Comparison of ENCODE assay signal across 25 cellular contexts in the genomic region with DNA sequence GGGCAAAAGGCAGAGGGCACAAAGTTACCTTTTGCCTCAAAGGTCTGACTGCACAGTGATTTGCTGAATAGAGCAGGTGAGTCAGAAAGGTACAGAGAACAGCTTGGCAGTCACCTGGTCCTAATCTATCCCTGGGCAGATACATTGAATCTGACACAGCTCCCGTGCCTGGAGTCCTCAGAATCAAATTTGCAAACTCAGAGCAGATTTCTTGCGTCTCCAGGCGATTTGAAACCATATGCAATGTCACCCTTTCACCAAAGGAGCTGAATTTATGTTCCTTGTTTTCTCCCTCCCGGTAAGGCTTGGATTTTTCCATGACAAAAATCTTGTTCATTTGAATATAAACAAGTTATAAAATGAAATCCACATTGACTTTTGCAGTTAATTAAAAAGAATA.
DNase-seq lines count a peak whose midpoint lies in the region; ATAC-seq, FAIRE-seq and TF ChIP-seq lines count a peak whose summit lies in the region.
"Had no signal": no experiment of that assay in that cellular context is flagged by ENCODE, and none has a peak within 500 bp of the region (broad histone marks: within the 10 kb centered on the region; RNA-seq: fewer than 3 reads in every experiment).

No MANE protein-coding gene starts in this region.

- intact Hi-C loops in left ventricle myocardium inferior (cut with micrococcal nuclease), result no loop called here
- intact Hi-C loops in cardiac septum (cut with DNase I), result loop anchor here (2.0 to 5.0 kb wide), 2 partner anchors 60 to 215 kb away; no protein-coding TSS in a partner anchor

- no peak overlapping the region for H3K4me3 ChIP-seq in left ventricle myocardium inferior
- no peak overlapping the region for H3K4me3 ChIP-seq in bronchial epithelial cell (ENCODE audit: low read depth, low read length)
- H3K4me3 ChIP-seq in trophoblast cell (ENCODE audit: low read depth, low read length), result no peak overlapping the region
- H3K4me3 ChIP-seq: A549; BLaER1 treated with 17β-estradiol and CSF1 and Interleukin-3, amounts not matched to agents 10 nM and 100 nM; GM12878 had no signal

- no peak for FAIRE-seq in bronchial epithelial cell (lab: Jason Lieb, UNC)
- FAIRE-seq: D721Med, GM12878, GM18507, H1 had no signal

- H3K18ac ChIP-seq in trophoblast cell (ENCODE audit: low read length), result no peak overlapping the region

- H3K14ac ChIP-seq in trophoblast cell (ENCODE audit: low read length), result peak overlapping the region; percentile 9

- H2BK120ac ChIP-seq in trophoblast cell (ENCODE audit: insufficient read depth, low read length, poor library complexity), result peak overlapping the region; percentile 86

- H3K4me2 ChIP-seq in trophoblast cell (ENCODE audit: low read length), result no peak overlapping the region
- H3K4me2 ChIP-seq: A549; BLaER1 treated with 17β-estradiol and CSF1 and Interleukin-3, amounts not matched to agents 10 nM and 100 nM had no signal

- H3K27me3 ChIP-seq in left ventricle myocardium inferior (ENCODE audit: low read depth), result no peaks in the 10 kb centered on the region
- H3K27me3 ChIP-seq in bronchial epithelial cell (ENCODE audit: control insufficient read depth, insufficient read depth, low read length), result no peaks in the 10 kb centered on the region
- no peaks in the 10 kb centered on the region for H3K27me3 ChIP-seq in trophoblast cell (ENCODE audit: insufficient read depth, low read length)
- H3K27me3 ChIP-seq: BE2C; BLaER1 treated with 17β-estradiol and CSF1 and Interleukin-3, amounts not matched to agents 10 nM and 100 nM had no signal

- H3K23ac ChIP-seq in trophoblast cell (ENCODE audit: low read length), result no peak overlapping the region

- no peak overlapping the region for H4K12ac ChIP-seq in trophoblast cell (ENCODE audit: low read depth, low read length)

- H3K9ac ChIP-seq in trophoblast cell (ENCODE audit: low read length), result no peak overlapping the region
- H3K9ac ChIP-seq: BLaER1 treated with 17β-estradiol and CSF1 and Interleukin-3, amounts not matched to agents 10 nM and 100 nM had no signal

- peak overlapping the region; percentile 51 for H4K91ac ChIP-seq in trophoblast cell (ENCODE audit: low read depth, low read length)

- no peak for ATAC-seq in HG02885 (IDR thresholded peaks at IDR 0.05; ENCODE audit: poor library complexity, unreplicated experiment)
- ATAC-seq: A549, GM12878 had no signal

- H4K8ac ChIP-seq in trophoblast cell (ENCODE audit: low read depth, low read length), result no peak overlapping the region

- no CpG with 5 or more reads among the region's 4 CpGs for WGBS in trophoblast cell (ENCODE audit: extremely low coverage, insufficient coverage, insufficient read length)

- no peak overlapping the region for H2AFZ ChIP-seq in trophoblast cell (ENCODE audit: insufficient read depth, low read length, poor library complexity)

- H3K36me3 ChIP-seq in left ventricle myocardium inferior, result no peaks in the 10 kb centered on the region
- H3K36me3 ChIP-seq in bronchial epithelial cell (ENCODE audit: control insufficient read depth, insufficient read depth, low read length), result no peaks in the 10 kb centered on the region
- H3K36me3 ChIP-seq in trophoblast cell (ENCODE audit: control insufficient read depth in 1 of 2, insufficient read depth in 2 of 2, low read length in 2 of 2), result no peaks in the 10 kb centered on the region
- H3K36me3 ChIP-seq: BE2C; BLaER1 treated with 17β-estradiol and CSF1 and Interleukin-3, amounts not matched to agents 10 nM and 100 nM had no signal

- no peak overlapping the region for H2BK12ac ChIP-seq in trophoblast cell (ENCODE audit: low read length)

- no peak for DNase-seq in left ventricle myocardium inferior
- DNase-seq in cardiac septum (ENCODE audit: low spot score), result no peak
- peak; percentile 32 for DNase-seq in SK-N-DZ (ENCODE audit: low spot score)
- DNase-seq in bronchial epithelial cell (ENCODE audit: low read depth), result peak; percentile 12
- no peak for DNase-seq in trophoblast cell
- no peak for DNase-seq in SHP77 treated with DMSO at 0.1 percent for 48 hours (lab: John Stamatoyannopoulos, UW)
- DNase-seq: 8988T; ACHN; AML-193; BE2C; CD4-positive, alpha-beta T cell; CD8-positive, alpha-beta memory T cell; DMS 273 treated with DMSO at 0.1 percent for 48 hours; DMS79; EL; GDM1; H7; HCEC 1CT had no signal

- H3K9me3 ChIP-seq in left ventricle myocardium inferior (replicated peaks) (no peaks in the 10 kb centered on the region), trophoblast cell (ENCODE audit: insufficient read depth, low read depth, low read length) (peaks cover under 1% of the 10 kb centered on the region)
- H3K9me3 ChIP-seq: BE2C; BLaER1 treated with 17β-estradiol and CSF1 and Interleukin-3, amounts not matched to agents 10 nM and 100 nM had no signal

- peaks cover 2% of the 10 kb centered on the region for H3K79me2 ChIP-seq in trophoblast cell (ENCODE audit: control insufficient read depth, insufficient read depth, low read length, poor library complexity)

- no peak overlapping the region for H2BK5ac ChIP-seq in trophoblast cell (ENCODE audit: low read depth, low read length, poor library complexity)

- H3K27ac ChIP-seq in left ventricle myocardium inferior (replicated peaks), result peak overlapping the region; percentile 25
- H3K27ac ChIP-seq in trophoblast cell (ENCODE audit: low read depth, low read length), result no peak overlapping the region
- H3K27ac ChIP-seq: BLaER1 treated with 17β-estradiol and CSF1 and Interleukin-3, amounts not matched to agents 10 nM and 100 nM had no signal

- no peak overlapping the region for H3K4ac ChIP-seq in trophoblast cell (ENCODE audit: low read depth, low read length)

- H3K79me1 ChIP-seq in trophoblast cell (ENCODE audit: low read length), result peaks cover 10% of the 10 kb centered on the region

- peaks cover 9% of the 10 kb centered on the region for H3K4me1 ChIP-seq in left ventricle myocardium inferior
- peaks cover 6 to 18% of the 10 kb centered on the region in 2 experiments for H3K4me1 ChIP-seq in trophoblast cell (ENCODE audit: control insufficient read depth in 1 of 2, insufficient read depth in 2 of 2, low read length in 2 of 2)
- H3K4me1 ChIP-seq: BLaER1 treated with 17β-estradiol and CSF1 and Interleukin-3, amounts not matched to agents 10 nM and 100 nM had no signal

- TF ChIP-seq CTCF in left ventricle myocardium inferior (IDR thresholded peaks at IDR 0.05; ENCODE audit: borderline replicate concordance) (no peak), bronchial epithelial cell (IDR thresholded peaks at IDR 0.05; ENCODE audit: insufficient read depth, low read length, severe bottlenecking) (no peak)

- no peak overlapping the region for H2AK5ac ChIP-seq in trophoblast cell (ENCODE audit: low read length)

Comparison
In these comparisons a context has a peak if more than half of its experiments do, and no peak if none do; other contexts are left out.
1. DNase-seq: peak in SK-N-DZ (single experiment) and bronchial epithelial cell (single experiment); none in left ventricle myocardium inferior (single experiment), cardiac septum (single experiment), trophoblast cell (0 of 2) and SHP77 treated with DMSO at 0.1 percent for 48 hours (single experiment).